Comparison of ENCODE assay signal across 22 cellular contexts in the genomic region with DNA sequence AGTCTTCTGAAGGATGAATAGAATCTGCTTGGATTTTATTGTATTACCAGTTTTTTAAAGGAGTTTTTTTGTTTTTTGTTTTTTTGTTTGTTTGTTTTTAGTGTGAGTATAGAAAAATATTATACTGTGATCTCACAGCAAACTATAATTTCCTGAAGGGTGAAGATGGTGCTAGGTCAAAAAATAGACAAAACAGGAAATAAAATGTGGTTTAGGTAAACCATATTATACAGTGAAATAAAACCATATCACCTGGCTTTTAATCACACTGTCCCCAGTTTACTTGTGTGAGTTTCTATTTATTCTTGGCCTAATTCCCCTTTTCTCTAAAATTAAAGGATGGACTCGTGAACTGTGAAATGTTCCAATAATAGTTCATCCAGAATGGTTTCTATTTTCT.
DNase-seq lines count a peak whose midpoint lies in the region; ATAC-seq lines count a peak whose summit lies in the region.
"Had no signal": no experiment of that assay in that cellular context is flagged by ENCODE, and none has a peak within 500 bp of the region (broad histone marks: within the 10 kb centered on the region; RNA-seq: fewer than 3 reads in every experiment).

No MANE protein-coding gene starts in this region.

- POLR2A ChIA-PET in CD8-positive, alpha-beta memory T cell (lab: Charles Lee): no interaction called here

- H3K27me3 ChIP-seq in CD8-positive, alpha-beta memory T cell (ENCODE audit: insufficient read depth, low read length, poor library complexity, severe bottlenecking): no peaks in the 10 kb centered on the region
- H3K27me3 ChIP-seq in effector memory CD4-positive, alpha-beta T cell (replicated peaks; ENCODE audit: control insufficient read depth, insufficient read depth, low read length, poor library complexity, severe bottlenecking): no peaks in the 10 kb centered on the region
- H3K27me3 ChIP-seq: BLaER1 treated with 17β-estradiol and CSF1 and Interleukin-3, amounts not matched to agents 10 nM and 100 nM had no signal

- H3K27ac Mint-ChIP-seq in CD8-positive, alpha-beta memory T cell: peak overlapping the region in 6 of 8 donors; percentile 13 to 61 (median 44)
- no peak overlapping the region for H3K27ac Mint-ChIP-seq in effector memory CD8-positive, alpha-beta T cell
- H3K27ac Mint-ChIP-seq: B cell; CD4-positive, alpha-beta T cell; CD8-positive, alpha-beta T cell had no signal

- peak; percentile 80 for ATAC-seq in effector memory CD8-positive, alpha-beta T cell (replicated peaks)
- ATAC-seq in Right ventricle myocardium inferior: no peak
- no peak for ATAC-seq in GM21717 (IDR thresholded peaks at IDR 0.05; ENCODE audit: unreplicated experiment)
- ATAC-seq: A549; CD8-positive, alpha-beta T cell; GM12878 had no signal

- no peak for DNase-seq in CD8-positive, alpha-beta memory T cell
- no peak for DNase-seq in effector memory CD8-positive, alpha-beta T cell
- no peak for DNase-seq in effector memory CD4-positive, alpha-beta T cell
- DNase-seq in Right ventricle myocardium inferior (ENCODE audit: missing footprints): no peak
- DNase-seq: 8988T; AML-193; CD4-positive, alpha-beta T cell; CD8-positive, alpha-beta T cell; COR-L47; DMS 273 treated with DMSO at 0.1 percent for 48 hours; DMS153; DMS53; DMS79; DND-41; EL; GDM1 had no signal

- CTCF ChIA-PET in CD8-positive, alpha-beta memory T cell (lab: Charles Lee): no interaction called here

- H3K27ac ChIP-seq in CD8-positive, alpha-beta memory T cell (ENCODE audit: low read depth, low read length): no peak overlapping the region
- H3K27ac ChIP-seq in effector memory CD4-positive, alpha-beta T cell (ENCODE audit: insufficient read depth, low read length, poor library complexity, severe bottlenecking): no peak overlapping the region
- H3K27ac ChIP-seq: A549; BLaER1 treated with 17β-estradiol and CSF1 and Interleukin-3, amounts not matched to agents 10 nM and 100 nM; C4-2B had no signal

- intact Hi-C loops in Right ventricle myocardium inferior (cut with DNase I): no loop called here

- H3K9me3 ChIP-seq in CD8-positive, alpha-beta memory T cell (ENCODE audit: low read length): no peaks in the 10 kb centered on the region
- H3K9me3 ChIP-seq in effector memory CD4-positive, alpha-beta T cell (ENCODE audit: control insufficient read depth, low read length): no peaks in the 10 kb centered on the region
- H3K9me3 ChIP-seq: A549; BLaER1 treated with 17β-estradiol and CSF1 and Interleukin-3, amounts not matched to agents 10 nM and 100 nM had no signal

- H3K27me3 Mint-ChIP-seq in CD8-positive, alpha-beta memory T cell: no peaks in the 10 kb centered on the region
- no peaks in the 10 kb centered on the region for H3K27me3 Mint-ChIP-seq in effector memory CD8-positive, alpha-beta T cell
- H3K27me3 Mint-ChIP-seq: B cell; CD4-positive, alpha-beta T cell had no signal

- H3K9me3 Mint-ChIP-seq in CD8-positive, alpha-beta memory T cell: peaks cover 0 to 26% (median 7%) of the 10 kb centered on the region in 5 donors
- H3K9me3 Mint-ChIP-seq in effector memory CD8-positive, alpha-beta T cell: peaks cover 0 to 4% of the 10 kb centered on the region in 2 donors

- H3K4me3 ChIP-seq in CD8-positive, alpha-beta memory T cell (ENCODE audit: low read length): no peak overlapping the region
- H3K4me3 ChIP-seq in effector memory CD4-positive, alpha-beta T cell (ENCODE audit: insufficient read depth, low read depth, low read length, poor library complexity, severe bottlenecking): no peak overlapping the region
- H3K4me3 ChIP-seq: A549; BLaER1 treated with 17β-estradiol and CSF1 and Interleukin-3, amounts not matched to agents 10 nM and 100 nM; GM12878 had no signal

- no peaks in the 10 kb centered on the region for H3K36me3 ChIP-seq in CD8-positive, alpha-beta memory T cell (ENCODE audit: insufficient read depth, low read length)
- no peaks in the 10 kb centered on the region for H3K36me3 ChIP-seq in effector memory CD4-positive, alpha-beta T cell (ENCODE audit: control insufficient read depth, insufficient read depth, low read length)
- H3K36me3 ChIP-seq: BLaER1 treated with 17β-estradiol and CSF1 and Interleukin-3, amounts not matched to agents 10 nM and 100 nM had no signal

- no peaks in the 10 kb centered on the region for H3K36me3 Mint-ChIP-seq in CD8-positive, alpha-beta memory T cell
- H3K36me3 Mint-ChIP-seq in effector memory CD8-positive, alpha-beta T cell (ENCODE audit: insufficient read depth): no peaks in the 10 kb centered on the region
- H3K36me3 Mint-ChIP-seq: CD8-positive, alpha-beta T cell had no signal

- peak overlapping the region in 3 of 7 donors; percentile 32 to 64 (median 61) for H3K4me3 Mint-ChIP-seq in CD8-positive, alpha-beta memory T cell
- peak overlapping the region in 1 of 2 donors; percentile 12 for H3K4me3 Mint-ChIP-seq in effector memory CD8-positive, alpha-beta T cell
- H3K4me3 Mint-ChIP-seq: B cell; CD4-positive, alpha-beta T cell; CD8-positive, alpha-beta T cell had no signal

- peaks cover 3 to 20% (median 14%) of the 10 kb centered on the region in 3 donors for H3K4me1 Mint-ChIP-seq in CD8-positive, alpha-beta memory T cell
- peaks cover 0 to 2% of the 10 kb centered on the region in 2 donors for H3K4me1 Mint-ChIP-seq in effector memory CD8-positive, alpha-beta T cell (ENCODE audit: low read depth in 2 of 2)
- H3K4me1 Mint-ChIP-seq: B cell had no signal

- no peaks in the 10 kb centered on the region for H3K4me1 ChIP-seq in CD8-positive, alpha-beta memory T cell (ENCODE audit: insufficient read depth, low read length)
- H3K4me1 ChIP-seq in effector memory CD4-positive, alpha-beta T cell (ENCODE audit: control insufficient read depth, insufficient read depth, low read length, poor library complexity, severe bottlenecking): no peaks in the 10 kb centered on the region
- H3K4me1 ChIP-seq: A549; BLaER1 treated with 17β-estradiol and CSF1 and Interleukin-3, amounts not matched to agents 10 nM and 100 nM had no signal

Comparison
In these comparisons a context has a peak if more than half of its experiments do, and no peak if none do; other contexts are left out.
1. H3K27ac Mint-ChIP-seq: peak in CD8-positive, alpha-beta memory T cell (6 of 8); none in effector memory CD8-positive, alpha-beta T cell (0 of 2).